Comparison of ENCODE assay signal across 10 cellular contexts in genomic region chr16:74034862-74035261, GRCh38.
DNase-seq lines count a peak whose midpoint lies in the region; ATAC-seq and TF ChIP-seq lines count a peak whose summit lies in the region.
"Had no signal": no experiment of that assay in that cellular context is flagged by ENCODE, and none has a peak within 500 bp of the region (broad histone marks: within the 10 kb centered on the region; RNA-seq: fewer than 3 reads in every experiment).

No MANE protein-coding gene starts in this region.

- no peak overlapping the region for H3K4me3 ChIP-seq in Jurkat, Clone E6-1 (ENCODE audit: low read length)
- H3K4me3 ChIP-seq in upper lobe of left lung (no peak overlapping the region), ascending aorta (no peak overlapping the region)

- H3K9me3 ChIP-seq in upper lobe of left lung (no peaks in the 10 kb centered on the region), ascending aorta (no peaks in the 10 kb centered on the region)

- TF ChIP-seq CTCF in upper lobe of left lung (IDR thresholded peaks at IDR 0.05), result peak in 1 of 6 experiments; percentile 10
- TF ChIP-seq CTCF in ascending aorta (IDR thresholded peaks at IDR 0.05), result peak in 1 of 3 experiments; percentile 16

- no peaks in the 10 kb centered on the region for H3K36me3 Mint-ChIP-seq in activated naive CD4-positive, alpha-beta T cell treated with anti-CD3 and anti-CD28 coated beads, Interleukin-2, amount 50 U/mL, for 72 hours

- H3K27me3 ChIP-seq in upper lobe of left lung (no peaks in the 10 kb centered on the region), ascending aorta (no peaks in the 10 kb centered on the region)

- TF ChIP-seq EP300 in upper lobe of left lung (IDR thresholded peaks at IDR 0.05), result no peak

- H3K36me3 ChIP-seq in upper lobe of left lung (no peaks in the 10 kb centered on the region), ascending aorta (no peaks in the 10 kb centered on the region)

- intact Hi-C loops in ascending aorta (cut with DNase I), result no loop called here

- H3K27ac ChIP-seq in upper lobe of left lung (no peak overlapping the region), ascending aorta (no peak overlapping the region)
- H3K27ac ChIP-seq: parathyroid adenoma had no signal

- no peak for TF ChIP-seq POLR2A in upper lobe of left lung (IDR thresholded peaks at IDR 0.05)

- H3K4me1 ChIP-seq in upper lobe of left lung, result no peaks in the 10 kb centered on the region
- H3K4me1 ChIP-seq in ascending aorta, result no peaks in the 10 kb centered on the region
- H3K4me1 ChIP-seq: parathyroid adenoma had no signal

- ATAC-seq in activated naive CD4-positive, alpha-beta T cell treated with anti-CD3 and anti-CD28 coated beads, Interleukin-2, amount 50 U/mL, for 72 hours, result no peak
- ATAC-seq in HG02981 (IDR thresholded peaks at IDR 0.05; ENCODE audit: unreplicated experiment) (no peak), upper lobe of left lung (ENCODE audit: low FRiP score in 2 of 2) (no peak)
- ATAC-seq: activated T-helper 17 cell treated with anti-CD3 and anti-CD28 coated beads, Interleukin-2, amount 50 U/mL, for 72 hours had no signal

- H3K9me3 Mint-ChIP-seq in activated naive CD4-positive, alpha-beta T cell treated with anti-CD3 and anti-CD28 coated beads, Interleukin-2, amount 50 U/mL, for 72 hours, result no peaks in the 10 kb centered on the region
- H3K9me3 Mint-ChIP-seq: activated T-helper 17 cell treated with anti-CD3 and anti-CD28 coated beads, Interleukin-2, amount 50 U/mL, for 72 hours had no signal

- DNase-seq in DMS53 (lab: John Stamatoyannopoulos, UW), result peak; percentile 67
- peak; percentile 32 for DNase-seq in Jurkat, Clone E6-1 (ENCODE audit: low read depth, low spot score)
- DNase-seq in astrocyte of the hippocampus (ENCODE audit: low read depth, low spot score), result peak; percentile 30
- peak; percentile 58 for DNase-seq in medulla oblongata (ENCODE audit: extremely low spot score)
- no peak for DNase-seq in activated naive CD4-positive, alpha-beta T cell treated with anti-CD3 and anti-CD28 coated beads, Interleukin-2, amount 50 U/mL, for 72 hours (ENCODE audit: low spot score in 2 of 2)
- no peak for DNase-seq in upper lobe of left lung
- no peak for DNase-seq in ascending aorta (ENCODE audit: low spot score in 2 of 2)

- no peak overlapping the region for H3K27ac Mint-ChIP-seq in activated naive CD4-positive, alpha-beta T cell treated with anti-CD3 and anti-CD28 coated beads, Interleukin-2, amount 50 U/mL, for 72 hours
- H3K27ac Mint-ChIP-seq: activated T-helper 17 cell treated with anti-CD3 and anti-CD28 coated beads, Interleukin-2, amount 50 U/mL, for 72 hours had no signal

- 23% methylated on average over 4 of the region's 4 CpGs for WGBS in upper lobe of left lung, 2 donors

Comparison
In these comparisons a context has a peak if more than half of its experiments do, and no peak if none do; other contexts are left out.
1. DNase-seq: peak in DMS53 (single experiment), Jurkat, Clone E6-1 (single experiment), astrocyte of the hippocampus (single experiment) and medulla oblongata (single experiment); none in activated naive CD4-positive, alpha-beta T cell treated with anti-CD3 and anti-CD28 coated beads, Interleukin-2, amount 50 U/mL, for 72 hours (0 of 2), upper lobe of left lung (0 of 2) and ascending aorta (0 of 2).